ENCODE assay signal across 13 cellular contexts in the genomic region with DNA sequence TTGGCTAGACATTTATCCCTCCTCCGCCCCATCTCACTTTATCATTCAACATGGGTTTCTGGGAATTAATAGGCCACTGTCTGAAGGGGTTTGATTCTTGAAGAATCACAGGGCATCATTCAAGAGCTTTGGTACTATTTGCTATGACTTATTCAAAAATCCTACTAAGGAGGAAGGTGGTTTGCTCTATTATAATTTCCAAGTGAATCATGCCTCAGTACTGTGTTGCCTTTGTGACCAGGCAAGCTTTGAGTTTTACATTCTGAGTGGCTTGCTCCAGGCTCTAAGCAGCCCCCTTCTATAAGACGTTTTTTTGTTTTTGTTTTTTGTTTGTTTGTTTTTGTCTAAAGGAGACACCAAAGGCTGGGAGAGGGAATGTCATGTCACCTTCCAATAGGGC. TPM values are rescaled to one million over a fixed set of nuclear protein-coding genes. Genes with fewer than 3 reads are reported as not detected.
DNase-seq lines count a peak whose midpoint lies in the region; ATAC-seq and TF ChIP-seq lines count a peak whose summit lies in the region.
"Had no signal": no experiment of that assay in that cellular context is flagged by ENCODE, and none has a peak within 500 bp of the region (broad histone marks: within the 10 kb centered on the region; RNA-seq: fewer than 3 reads in every experiment).

No MANE protein-coding gene starts in this region.

- H3K4me3 ChIP-seq in gastrocnemius medialis = peak overlapping the region; percentile 77 to 96 (median 92)
- H3K4me3 ChIP-seq: SJCRH30 had no signal

- no peak for TF ChIP-seq CTCF in glutamatergic neuron (IDR thresholded peaks at IDR 0.05; ENCODE audit: partially characterized antibody, unreplicated experiment)
- no peak for TF ChIP-seq CTCF in gastrocnemius medialis (IDR thresholded peaks at IDR 0.05 in 4 of 5, conservative IDR thresholded peaks at IDR 0.05 in 1 of 5)
- no peak for TF ChIP-seq CTCF in GM10248 (IDR thresholded peaks at IDR 0.05; ENCODE audit: control extremely low read depth, extremely low read depth, low read depth, missing control alignments)

- H3K36me3 Mint-ChIP-seq in glutamatergic neuron (ENCODE audit: unreplicated experiment) = no peaks in the 10 kb centered on the region

- peak overlapping the region; percentile 97 to 100 (median 98) for H3K27ac ChIP-seq in gastrocnemius medialis
- H3K27ac ChIP-seq: SJCRH30 had no signal

- TF ChIP-seq POLR2A in gastrocnemius medialis (IDR thresholded peaks at IDR 0.05) = no peak

- peaks cover 6% of the 10 kb centered on the region for H3K27me3 Mint-ChIP-seq in glutamatergic neuron (ENCODE audit: unreplicated experiment)

- H3K27me3 ChIP-seq in gastrocnemius medialis = no peaks in the 10 kb centered on the region
- H3K27me3 ChIP-seq: SJCRH30 had no signal

- peaks cover 21% of the 10 kb centered on the region for H3K4me1 Mint-ChIP-seq in glutamatergic neuron (ENCODE audit: low read depth, unreplicated experiment)

- intact Hi-C loops in gastrocnemius medialis (cut with DNase I; ENCODE audit: low total_unique reads) (loop anchor here (1.0 to 5.0 kb wide), 6 partner anchors 21 to 275 kb away; no protein-coding TSS in a partner anchor), sciatic nerve (cut with DNase I) (no loop called here)

- no peaks in the 10 kb centered on the region for H3K36me3 ChIP-seq in gastrocnemius medialis
- H3K36me3 ChIP-seq: SJCRH30 had no signal

- H3K9me3 ChIP-seq in gastrocnemius medialis = no peaks in the 10 kb centered on the region
- H3K9me3 ChIP-seq: SJCRH30 had no signal

- H3K4me1 ChIP-seq in gastrocnemius medialis = peaks cover 53 to 60% of the 10 kb centered on the region in 2 donors
- H3K4me1 ChIP-seq: SJCRH30 had no signal

- DNase-seq in ELR (ENCODE audit: low read depth) = peak; percentile 58
- DNase-seq in astrocyte of the hippocampus (ENCODE audit: low read depth, low spot score) = peak; percentile 54
- DNase-seq in glutamatergic neuron = no peak
- DNase-seq in gastrocnemius medialis = no peak
- DNase-seq in SK-N-DZ (ENCODE audit: low spot score) = no peak
- no peak for DNase-seq in GM10248 (ENCODE audit: extremely low spot score)
- no peak for DNase-seq in sciatic nerve (ENCODE audit: low spot score)
- no peak for DNase-seq in activated T-cell treated with anti-CD3 and anti-CD28 coated beads for 4 hours
- DNase-seq: activated CD8-positive, alpha-beta T cell treated with anti-CD3 and anti-CD28 coated beads for 36 hours; foreskin melanocyte; SJCRH30; stimulated activated naive CD4-positive, alpha-beta T cell had no signal

- no peak for ATAC-seq in gastrocnemius medialis
- ATAC-seq in sciatic nerve = no peak
- ATAC-seq: activated CD8-positive, alpha-beta T cell treated with anti-CD3 and anti-CD28 coated beads for 36 hours had no signal

- H3K4me3 Mint-ChIP-seq in glutamatergic neuron (ENCODE audit: unreplicated experiment) = peak overlapping the region; percentile 94
- H3K4me3 Mint-ChIP-seq: activated CD8-positive, alpha-beta T cell treated with anti-CD3 and anti-CD28 coated beads for 36 hours had no signal

- H3K27ac Mint-ChIP-seq in glutamatergic neuron (ENCODE audit: unreplicated experiment) = no peak overlapping the region
- H3K27ac Mint-ChIP-seq: activated CD8-positive, alpha-beta T cell treated with anti-CD3 and anti-CD28 coated beads for 36 hours; activated T-helper 2 cell treated with anti-CD3 and anti-CD28 coated beads, Interferon-gamma antibody, Interleukin-2, Interleukin-4, amounts not matched to agents 10 μg/mL and 5 μg/mL and 100 μg/mL, durations not matched to agents 14 hours and 24 hours and 36 hours had no signal

- CTCF ChIA-PET in GM10248 (lab: Yijun Ruan, JAX) = interaction anchor here (1.0 to 1.8 kb wide), 6 partner anchors 9 to 274 kb away, joined by 3 to 6 read pairs (median 4); no protein-coding TSS in a partner anchor

- peaks cover 16% of the 10 kb centered on the region for H3K9me3 Mint-ChIP-seq in glutamatergic neuron (ENCODE audit: unreplicated experiment)
- H3K9me3 Mint-ChIP-seq: activated CD8-positive, alpha-beta T cell treated with anti-CD3 and anti-CD28 coated beads for 36 hours; activated T-helper 2 cell treated with anti-CD3 and anti-CD28 coated beads, Interferon-gamma antibody, Interleukin-2, Interleukin-4, amounts not matched to agents 10 μg/mL and 5 μg/mL and 100 μg/mL, durations not matched to agents 14 hours and 24 hours and 36 hours had no signal

- in situ Hi-C loops in gastrocnemius medialis (cut with MboI; ENCODE audit: low sequenced_read_pairs in 4 of 4) = loop anchor here (5.0 to 25.0 kb wide), 6 partner anchors 98 to 275 kb away; no protein-coding TSS in a partner anchor

- POLR2A ChIA-PET in GM10248 (lab: Yijun Ruan, JAX) = no interaction called here

RNA-seq across cellular contexts. Expression of a gene that starts 2.6 kb away (rescaled TPM):
- total RNA-seq in glutamatergic neuron (ENCODE audit: unreplicated experiment) (43.3 TPM), gastrocnemius medialis (100 to 1,000 TPM; 106 to 206 (median 154) TPM), sciatic nerve (81.0 TPM)
- polyA plus RNA-seq in SK-N-DZ (2014; cell fraction: cytosol; rRNA removed) = 17.9 and 22.2 TPM in 2 replicates
- 9.0 and 11.0 TPM in 2 replicates for polyA plus RNA-seq in SK-N-DZ (2014; cell fraction: nucleus; rRNA removed)

Comparison
In these comparisons a context has a peak if more than half of its experiments do, and no peak if none do; other contexts are left out.
1. DNase-seq: peak in ELR (single experiment) and astrocyte of the hippocampus (single experiment); none in glutamatergic neuron (single experiment), gastrocnemius medialis (0 of 2), SK-N-DZ (single experiment), GM10248 (single experiment), sciatic nerve (single experiment) and activated T-cell treated with anti-CD3 and anti-CD28 coated beads for 4 hours (single experiment).